1 cellular context compared by ENCODE assay signal in genomic region chr2:196274387-196274809, GRCh38.
TF ChIP-seq lines count a peak whose summit lies in the region.

No MANE protein-coding gene starts in this region.

TF ChIP-seq in HepG2, 621 proteins besides CTCF, POLR2A, EP300 and RAD21 (continued from another document):
- TF ChIP-seq MLXIP (CRISPR knock-in tag; IDR thresholded peaks at IDR 0.05; ENCODE audit: borderline replicate concordance): no peak
- TF ChIP-seq ZNF614 (CRISPR knock-in tag; IDR thresholded peaks at IDR 0.05; ENCODE audit: borderline replicate concordance): no peak
- no peak for TF ChIP-seq FOXM1 (CRISPR knock-in tag; IDR thresholded peaks at IDR 0.05)
- TF ChIP-seq PTBP1 (IDR thresholded peaks at IDR 0.05; ENCODE audit: low read depth, low read length, poor library complexity, severe bottlenecking): no peak
